ENCODE assay signal across 14 cellular contexts in the genomic region with DNA sequence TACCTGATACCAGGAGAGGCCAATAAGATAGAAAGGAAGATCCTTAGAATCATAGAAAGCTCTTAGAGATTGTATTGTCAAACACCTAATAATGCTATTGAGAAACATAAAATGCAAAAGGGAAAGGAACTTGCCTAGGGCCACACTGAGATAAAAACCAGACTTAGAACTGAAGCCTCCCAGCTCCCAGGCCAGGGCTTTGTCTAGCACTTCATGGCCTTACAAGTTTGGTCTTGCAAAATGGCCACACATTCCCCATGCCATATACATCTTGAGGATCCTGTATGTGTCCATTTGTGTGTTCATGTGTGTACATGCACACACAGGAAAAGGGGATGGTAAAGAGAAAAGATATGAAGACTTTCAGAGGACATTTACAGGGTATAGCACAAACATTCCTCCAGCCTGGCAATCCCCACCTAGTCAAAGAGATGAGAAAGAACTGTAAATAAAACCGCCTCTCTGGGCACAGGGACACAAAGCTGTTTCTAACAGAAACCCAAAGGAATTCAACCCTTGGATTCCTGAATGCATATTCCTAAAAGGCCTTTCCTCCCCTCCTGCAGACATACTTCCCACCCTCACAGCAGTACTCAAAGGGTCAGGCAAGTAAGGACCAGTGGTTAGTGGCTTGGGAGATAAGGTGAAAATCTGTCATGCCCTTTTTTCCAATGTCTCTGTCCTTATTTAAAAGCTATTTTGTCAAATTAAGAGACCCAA.
"Had no signal": no experiment of that assay in that cellular context is flagged by ENCODE, and none has a peak within 500 bp of the region (broad histone marks: within the 10 kb centered on the region; RNA-seq: fewer than 3 reads in every experiment).

No MANE protein-coding gene starts in this region.

- H3K4me3 Mint-ChIP-seq: activated CD4-positive, alpha-beta memory T cell treated with anti-CD3 and anti-CD28 coated beads, Interleukin-2, amount 10 ng/mL, durations not matched to agents 7 days and 5 days; activated CD4-positive, alpha-beta T cell treated with anti-CD3 and anti-CD28 coated beads for 36 hours; activated naive CD8-positive, alpha-beta T cell treated with anti-CD3 and anti-CD28 coated beads for 36 hours; activated T-cell treated with anti-CD3 and anti-CD28 coated beads, Interleukin-2, amount 50 U/mL, for 72 hours; naive thymus-derived CD8-positive, alpha-beta T cell; stimulated activated naive CD8-positive, alpha-beta T cell treated with anti-CD3 and anti-CD28 coated beads, Interleukin-15, Interleukin-2, amounts not matched to agents 100 ng/mL and 50 ng/mL, for 24 hours; T-cell had no signal

- H3K27ac ChIP-seq: psoas muscle, VCaP had no signal

- ATAC-seq: activated CD4-positive, alpha-beta T cell treated with anti-CD3 and anti-CD28 coated beads for 36 hours; activated T-cell treated with anti-CD3 and anti-CD28 coated beads, Interleukin-2, amount 50 U/mL, for 72 hours; naive thymus-derived CD8-positive, alpha-beta T cell; psoas muscle; T-cell had no signal

- H3K4me1 Mint-ChIP-seq: activated CD4-positive, alpha-beta memory T cell treated with anti-CD3 and anti-CD28 coated beads, Interleukin-2, amount 10 ng/mL, durations not matched to agents 7 days and 5 days; activated CD4-positive, alpha-beta T cell treated with anti-CD3 and anti-CD28 coated beads for 36 hours; activated naive CD8-positive, alpha-beta T cell treated with anti-CD3 and anti-CD28 coated beads for 36 hours; naive thymus-derived CD8-positive, alpha-beta T cell; T-cell had no signal

- H3K4me3 ChIP-seq: psoas muscle had no signal

- H3K9me3 ChIP-seq: psoas muscle had no signal

- H3K27ac Mint-ChIP-seq: activated CD4-positive, alpha-beta memory T cell treated with anti-CD3 and anti-CD28 coated beads, Interleukin-2, amount 10 ng/mL, durations not matched to agents 7 days and 5 days; activated CD4-positive, alpha-beta T cell treated with anti-CD3 and anti-CD28 coated beads for 36 hours; activated naive CD8-positive, alpha-beta T cell treated with anti-CD3 and anti-CD28 coated beads for 36 hours; activated T-cell treated with anti-CD3 and anti-CD28 coated beads, Interleukin-2, amount 50 U/mL, for 72 hours; naive thymus-derived CD8-positive, alpha-beta T cell; stimulated activated naive CD8-positive, alpha-beta T cell treated with anti-CD3 and anti-CD28 coated beads, Interleukin-15, Interleukin-2, amounts not matched to agents 100 ng/mL and 50 ng/mL, for 24 hours; T-cell had no signal

- H3K36me3 Mint-ChIP-seq: activated naive CD8-positive, alpha-beta T cell treated with anti-CD3 and anti-CD28 coated beads for 36 hours; naive thymus-derived CD8-positive, alpha-beta T cell; T-cell had no signal

- H3K9me3 Mint-ChIP-seq: activated CD4-positive, alpha-beta memory T cell treated with anti-CD3 and anti-CD28 coated beads, Interleukin-2, amount 10 ng/mL, durations not matched to agents 7 days and 5 days; activated naive CD8-positive, alpha-beta T cell treated with anti-CD3 and anti-CD28 coated beads for 36 hours; stimulated activated naive CD8-positive, alpha-beta T cell treated with anti-CD3 and anti-CD28 coated beads, Interleukin-15, Interleukin-2, amounts not matched to agents 100 ng/mL and 50 ng/mL, for 24 hours; T-cell had no signal

- DNase-seq: activated CD4-positive, alpha-beta memory T cell treated with anti-CD3 and anti-CD28 coated beads, Interleukin-2, amount 10 ng/mL, durations not matched to agents 7 days and 5 days; activated CD4-positive, alpha-beta T cell treated with anti-CD3 and anti-CD28 coated beads for 36 hours; activated gamma-delta T cell treated with Interleukin-2 at 50 U/mL for 16 hours; activated naive CD8-positive, alpha-beta T cell treated with anti-CD3 and anti-CD28 coated beads for 36 hours; activated T-cell treated with anti-CD3 and anti-CD28 coated beads, Interleukin-2, amount 50 U/mL, for 72 hours; hippocampal formation; naive thymus-derived CD8-positive, alpha-beta T cell; occipital lobe; psoas muscle; stimulated activated CD4-positive, alpha-beta T cell treated with anti-CD3 and anti-CD28 coated beads, Interleukin-4, amount 100 ng/mL, for 1 hour; T-cell; T1000 had no signal
